ENCODE assay signal across 8 cellular contexts in the genomic region with DNA sequence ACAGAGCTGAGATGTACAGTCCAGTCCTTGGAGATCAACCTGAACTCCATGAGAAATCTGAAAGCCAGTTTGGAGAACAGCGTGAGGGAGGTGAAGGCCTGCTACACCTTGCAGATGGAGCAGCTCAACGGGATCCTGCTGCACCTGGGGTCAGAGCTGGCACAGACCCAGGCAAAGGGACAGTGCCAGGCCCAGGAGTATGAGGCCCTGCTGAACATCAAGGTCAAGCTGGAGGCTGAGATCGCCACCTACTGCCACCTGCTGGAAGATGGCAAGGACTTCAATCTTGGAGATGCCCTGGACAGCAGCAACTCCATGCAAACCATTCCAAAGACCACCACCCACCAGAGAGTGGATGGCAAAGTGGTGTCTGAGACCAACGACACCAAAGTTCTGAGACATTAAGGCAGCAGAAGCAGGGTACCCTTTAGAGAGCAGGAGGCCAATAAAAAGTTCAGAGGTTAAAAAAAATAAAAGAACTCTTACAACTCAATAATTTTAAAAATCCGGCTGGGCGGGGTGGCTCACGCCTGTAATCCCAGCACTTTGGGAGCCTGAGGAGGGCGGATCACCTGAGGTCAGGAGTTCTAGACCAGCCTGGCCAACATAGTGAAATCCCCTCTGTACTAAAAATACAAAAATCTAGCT.
DNase-seq lines count a peak whose midpoint lies in the region; ATAC-seq and TF ChIP-seq lines count a peak whose summit lies in the region.

No MANE protein-coding gene starts in this region.

- H3K4me1 ChIP-seq in SJCRH30: no peaks in the 10 kb centered on the region
- no peaks in the 10 kb centered on the region for H3K4me1 ChIP-seq in suprapubic skin

- H3K27ac ChIP-seq in SJCRH30 (no peak overlapping the region), suprapubic skin (no peak overlapping the region)

- H3K9me3 ChIP-seq in SJCRH30 (replicated peaks): no peaks in the 10 kb centered on the region
- no peaks in the 10 kb centered on the region for H3K9me3 ChIP-seq in suprapubic skin

- no peak for TF ChIP-seq EP300 in suprapubic skin (IDR thresholded peaks at IDR 0.05)

- H3K4me3 ChIP-seq in SJCRH30: no peak overlapping the region
- no peak overlapping the region for H3K4me3 ChIP-seq in suprapubic skin

- TF ChIP-seq POLR2A in suprapubic skin (IDR thresholded peaks at IDR 0.05): no peak

- ATAC-seq in GM21717 (IDR thresholded peaks at IDR 0.05; ENCODE audit: unreplicated experiment): no peak
- no peak for ATAC-seq in GM18511 (IDR thresholded peaks at IDR 0.05; ENCODE audit: unreplicated experiment)

- WGBS in suprapubic skin: 57% methylated on average over 7 of the region's 8 CpGs

- peak; percentile 54 for DNase-seq in activated gamma-delta T cell treated with Interleukin-2 at 50 U/mL for 16 hours
- DNase-seq in activated gamma-delta T cell (lab: John Stamatoyannopoulos, UW): no peak
- peak; percentile 35 to 53 for DNase-seq in SJCRH30
- DNase-seq in astrocyte of the hippocampus (ENCODE audit: low read depth, low spot score): peak; percentile 36
- DNase-seq in lung microvascular endothelial cell (ENCODE audit: low read depth in 2 of 2): peak; percentile 64 to 66
- DNase-seq in suprapubic skin (ENCODE audit: low spot score in 2 of 2): peak; percentile 57 to 69

- H3K36me3 ChIP-seq in SJCRH30 (no peaks in the 10 kb centered on the region), suprapubic skin (no peaks in the 10 kb centered on the region)

- peak in 1 of 2 donors; percentile 38 for TF ChIP-seq CTCF in suprapubic skin (IDR thresholded peaks at IDR 0.05)

- H3K27me3 ChIP-seq in SJCRH30: no peaks in the 10 kb centered on the region
- H3K27me3 ChIP-seq in suprapubic skin: no peaks in the 10 kb centered on the region
